In genomic region chr7:12931465-12931864, GRCh38 we compare ENCODE assay signal across 7 cellular contexts.
DNase-seq lines count a peak whose midpoint lies in the region; FAIRE-seq and TF ChIP-seq lines count a peak whose summit lies in the region.
"Not testable (repeated sequence)": the region's sequence is repeated elsewhere in the genome, so short reads cannot be mapped to it uniquely, and the experiment has no call there.

No MANE protein-coding gene starts in this region.

- not testable (repeated sequence) for H2AK5ac ChIP-seq in H9 (ENCODE audit: insufficient read length, low read length); H1 (ENCODE audit: low read depth, low read length); mesenchymal stem cell (ENCODE audit: low read length, severe bottlenecking)

- not testable (repeated sequence) for FAIRE-seq in H1 (lab: Jason Lieb, UNC)

- H3K9me3 Mint-ChIP-seq in H9, result not testable (repeated sequence)

- H2BK120ac ChIP-seq in H9 (ENCODE audit: low read depth, low read length, poor library complexity, severe bottlenecking); H1 (replicated peaks; ENCODE audit: low read depth, low read length): not testable (repeated sequence)
- peak overlapping the region; percentile 34 for H2BK120ac ChIP-seq in mesenchymal stem cell (ENCODE audit: low read depth, low read length)

- H3K4me1 Mint-ChIP-seq in H9, result not testable (repeated sequence)

- not testable (repeated sequence) for H3K27ac ChIP-seq in H9 (ENCODE audit: insufficient read length, low read depth, low read length); SK-N-SH (ENCODE audit: low read depth in 2 of 2, low read length in 1 of 2); H1 (ENCODE audit: low read depth, low read length); mesenchymal stem cell (ENCODE audit: low read length, poor library complexity, severe bottlenecking); testis

- H3K9me3 ChIP-seq in BE2C; H9 (ENCODE audit: control insufficient read depth, low read depth, low read length); SK-N-SH; H1 (ENCODE audit: insufficient read depth in 2 of 2, low read depth in 1 of 2, low read length in 1 of 2); mesenchymal stem cell (ENCODE audit: control insufficient read depth, low read length); testis: not testable (repeated sequence)

- H3K36me3 Mint-ChIP-seq in H9 (ENCODE audit: insufficient read depth in 1 of 3, low read depth in 3 of 3), result not testable (repeated sequence)

- H4K91ac ChIP-seq in H9 (ENCODE audit: insufficient read length, low read depth, low read length); H1 (replicated peaks; ENCODE audit: insufficient read length, low read length); mesenchymal stem cell (ENCODE audit: low read length): not testable (repeated sequence)

- H3K4ac ChIP-seq in H9 (ENCODE audit: low read depth, low read length); H1 (replicated peaks; ENCODE audit: insufficient read length, low read depth, low read length); mesenchymal stem cell (ENCODE audit: low read depth in 1 of 2, low read length in 2 of 2): not testable (repeated sequence)

- H3K4me3 ChIP-seq in BE2C (ENCODE audit: low read depth, low read length), result peak overlapping the region; percentile 41
- peak overlapping the region; percentile 33 to 62; a peak in 3 of 4 replicates for H3K4me3 ChIP-seq in SK-N-SH (ENCODE audit: low read depth in 2 of 2, low read length in 1 of 2)
- H3K4me3 ChIP-seq in H1 (ENCODE audit: extremely low read depth in 1 of 4, insufficient read depth in 2 of 4, low read depth in 3 of 4, low read length in 4 of 4); mesenchymal stem cell (ENCODE audit: insufficient read depth in 1 of 2, low read depth in 1 of 2, low read length in 2 of 2): not testable (repeated sequence)
- H3K4me3 ChIP-seq in testis, result peak overlapping the region; percentile 32 to 35

- H3K23me2 ChIP-seq in H9 (ENCODE audit: insufficient read length, low read depth, low read length, poor library complexity, severe bottlenecking); H1 (ENCODE audit: low read depth, low read length): not testable (repeated sequence)

- H3K14ac ChIP-seq in H9 (ENCODE audit: insufficient read depth, low read length); H1 (ENCODE audit: insufficient read length); mesenchymal stem cell (ENCODE audit: low read length in 2 of 2): not testable (repeated sequence)

- not testable (repeated sequence) for H2BK5ac ChIP-seq in H9 (ENCODE audit: insufficient read length, low read length); H1 (ENCODE audit: low read depth, low read length); mesenchymal stem cell (ENCODE audit: low read depth, low read length, poor library complexity, severe bottlenecking)

- H3K4me3 Mint-ChIP-seq in H9, result not testable (repeated sequence)

- not testable (repeated sequence) for H3K9me2 ChIP-seq in SK-N-SH

- H2BK15ac ChIP-seq in H9 (ENCODE audit: low read depth, low read length); H1 (ENCODE audit: low read length); mesenchymal stem cell (ENCODE audit: low read depth, poor library complexity, severe bottlenecking): not testable (repeated sequence)

- POLR2A ChIA-PET in SK-N-SH (lab: Yijun Ruan, JAX); H1 (lab: Charles Lee; ENCODE audit: partially characterized antibody): not testable (repeated sequence)

- TF ChIP-seq POLR2A in H1 (IDR thresholded peaks at IDR 0.05; ENCODE audit: control extremely low read depth in 1 of 2, low read depth in 2 of 2, low read length in 2 of 2); testis (IDR thresholded peaks at IDR 0.05): not testable (repeated sequence)

- peak overlapping the region in 2 of 3 experiments; percentile 7 to 27; a peak in 2 of 7 replicates for H3K27ac Mint-ChIP-seq in H9

- not testable (repeated sequence) for H3K18ac ChIP-seq in H9 (ENCODE audit: insufficient read length, low read depth, low read length); H1 (ENCODE audit: extremely low read depth, low read length); mesenchymal stem cell (ENCODE audit: low read depth in 1 of 2, low read length in 2 of 2)

- not testable (repeated sequence) for H3K36me3 ChIP-seq in BE2C; SK-N-SH (replicated peaks in 1 of 2; ENCODE audit: control insufficient read depth in 1 of 2, insufficient read depth in 2 of 2, low read length in 1 of 2); H1 (ENCODE audit: control insufficient read depth in 2 of 4, insufficient read depth in 4 of 4, low read length in 3 of 4); mesenchymal stem cell (ENCODE audit: control insufficient read depth in 1 of 2, insufficient read depth in 2 of 2, low read depth in 1 of 2, low read length in 2 of 2); testis (ENCODE audit: low read depth, missing control alignments)

- not testable (repeated sequence) for H3F3A ChIP-seq in SK-N-SH (replicated peaks; ENCODE audit: insufficient read depth)

- H3T11ph ChIP-seq in H9 (ENCODE audit: low read length), result not testable (repeated sequence)

- not testable (repeated sequence) for TF ChIP-seq CTCF in BE2C (IDR thresholded peaks at IDR 0.05; ENCODE audit: low read depth, low read length); H9 (conservative IDR thresholded peaks at IDR 0.05); SK-N-SH (IDR thresholded peaks at IDR 0.05); H1 (IDR thresholded peaks at IDR 0.05; ENCODE audit: control extremely low read depth in 1 of 3, insufficient read depth in 1 of 3, low read depth in 1 of 3, low read length in 3 of 3); testis (IDR thresholded peaks at IDR 0.05)

- H3K4me1 ChIP-seq in BE2C; H9 (ENCODE audit: insufficient read depth, low read length); SK-N-SH (ENCODE audit: control insufficient read depth in 1 of 2, insufficient read depth in 2 of 2, low read depth in 1 of 2, low read length in 1 of 2); H1 (replicated peaks in 1 of 4; ENCODE audit: control insufficient read depth in 3 of 4, insufficient read depth in 4 of 4, low read length in 3 of 4); mesenchymal stem cell (ENCODE audit: control insufficient read depth, insufficient read depth, low read depth, low read length); testis: not testable (repeated sequence)

- not testable (repeated sequence) for H2BK20ac ChIP-seq in H9 (ENCODE audit: low read depth, low read length, poor library complexity, severe bottlenecking); H1 (ENCODE audit: low read length)

- H4K20me1 ChIP-seq in H9 (ENCODE audit: control insufficient read depth, insufficient read depth, insufficient read length); SK-N-SH (ENCODE audit: insufficient read depth); H1 (replicated peaks in 1 of 2; ENCODE audit: control insufficient read depth in 1 of 2, insufficient read depth in 2 of 2, low read length in 2 of 2): not testable (repeated sequence)

- H3K4me2 ChIP-seq in H9 (ENCODE audit: insufficient read depth, insufficient read length, low read length); H1 (ENCODE audit: insufficient read depth in 1 of 2, low read depth in 2 of 2, low read length in 2 of 2); mesenchymal stem cell (ENCODE audit: low read length, poor library complexity, severe bottlenecking): not testable (repeated sequence)
- peak overlapping the region; percentile 68 for H3K4me2 ChIP-seq in SK-N-SH

- not testable (repeated sequence) for TF ChIP-seq RAD21 in SK-N-SH (IDR thresholded peaks at IDR 0.05; ENCODE audit: low read length); H1 (IDR thresholded peaks at IDR 0.05 in 1 of 2, conservative IDR thresholded peaks at IDR 0.05 in 1 of 2; ENCODE audit: low read depth in 2 of 2, low read length in 2 of 2)

- DNase-seq in BE2C (peak; percentile 15), NCI-H2171 treated with DMSO at 0.1 percent for 48 hours (lab: John Stamatoyannopoulos, UW) (peak; percentile 62), testis (peak; percentile 61)
- not testable (repeated sequence) for DNase-seq in H9; SK-N-SH; H1 (ENCODE audit: low read depth in 1 of 2, low spot score in 2 of 2); mesenchymal stem cell

- H3K23ac ChIP-seq in H9 (ENCODE audit: insufficient read length, low read depth, low read length); H1 (ENCODE audit: insufficient read length); mesenchymal stem cell (ENCODE audit: low read length in 2 of 2): not testable (repeated sequence)

- not testable (repeated sequence) for H3K79me2 ChIP-seq in H9 (ENCODE audit: insufficient read depth, low read length); SK-N-SH (ENCODE audit: insufficient read depth); H1 (ENCODE audit: control insufficient read depth in 1 of 2, insufficient read depth in 2 of 2, low read length in 2 of 2)

- intact Hi-C loops in testis (cut with DNase I; ENCODE audit: low total_unique reads), result not testable (repeated sequence)

- H3K27me3 ChIP-seq in BE2C; H9 (ENCODE audit: insufficient read depth, low read length); SK-N-SH (ENCODE audit: insufficient read depth); H1 (replicated peaks in 1 of 4; ENCODE audit: control insufficient read depth in 3 of 4, extremely low read depth in 1 of 4, insufficient read depth in 3 of 4, low read length in 3 of 4); mesenchymal stem cell (ENCODE audit: control insufficient read depth in 1 of 2, insufficient read depth in 1 of 2, low read length in 2 of 2); testis: not testable (repeated sequence)

- H3K9ac ChIP-seq in H9 (ENCODE audit: extremely low read depth, insufficient read length, low read length); H1 (replicated peaks in 1 of 4; ENCODE audit: extremely low read depth in 1 of 4, low read depth in 3 of 4, low read length in 3 of 4); mesenchymal stem cell (ENCODE audit: low read length): not testable (repeated sequence)
- H3K9ac ChIP-seq in SK-N-SH, result peak overlapping the region; percentile 39; the same call in 1 of the 2 replicates

- not testable (repeated sequence) for H3K79me1 ChIP-seq in H9 (ENCODE audit: insufficient read depth, low read depth, low read length, poor library complexity, severe bottlenecking); H1 (ENCODE audit: low read depth, low read length); mesenchymal stem cell (replicated peaks; ENCODE audit: low read length, poor library complexity, severe bottlenecking)

- not testable (repeated sequence) for H2AFZ ChIP-seq in H9 (ENCODE audit: low read length); mesenchymal stem cell (ENCODE audit: low read depth, low read length)
- H2AFZ ChIP-seq in SK-N-SH (ENCODE audit: low read depth) (peak overlapping the region; percentile 79), H1 (ENCODE audit: low read length) (0 out of 2 replicates have a peak overlapping the region, but pooled peaks have one; percentile 8)

- not testable (repeated sequence) for H2BK12ac ChIP-seq in H9 (ENCODE audit: insufficient read length, low read depth, low read length); H1 (ENCODE audit: low read depth, low read length); mesenchymal stem cell (ENCODE audit: low read length in 2 of 2)

- not testable (repeated sequence) for H3K56ac ChIP-seq in H9 (ENCODE audit: insufficient read length, low read depth, low read length); H1 (replicated peaks; ENCODE audit: insufficient read length, low read depth, low read length)

- not testable (repeated sequence) for H3K27me3 Mint-ChIP-seq in H9 (ENCODE audit: low read depth)

- CTCF ChIA-PET in SK-N-SH (lab: Yijun Ruan, JAX), result interaction anchor here (1.1 to 1.3 kb wide), 2 partner anchors 245 to 293 kb away, joined by 4 to 5 read pairs; no protein-coding TSS in a partner anchor
- CTCF ChIA-PET in H1 (lab: Charles Lee; ENCODE audit: partially characterized antibody), result not testable (repeated sequence)

- H4K5ac ChIP-seq in H9 (ENCODE audit: insufficient read length, low read depth, low read length); H1 (ENCODE audit: insufficient read length, low read depth, low read length): not testable (repeated sequence)

- H4K8ac ChIP-seq in H9 (replicated peaks; ENCODE audit: insufficient read length, low read depth, low read length); H1 (ENCODE audit: extremely low read depth, insufficient read depth, low read length); mesenchymal stem cell (ENCODE audit: low read length): not testable (repeated sequence)

- no CpG with 5 or more reads among the region's 19 CpGs for WGBS in H9 (ENCODE audit: extremely low coverage, insufficient read length, low lambda C conversion rate)
- whole genome bisulfite sequencing in SK-N-SH (ENCODE audit: low lambda C conversion rate), result 26% methylated on average over 19 of the region's 19 CpGs
- WGBS in H1 (ENCODE audit: extremely low coverage in 1 of 2, insufficient coverage in 1 of 2, insufficient read length in 1 of 2, insufficient replicate concordance in 2 of 2, low coverage in 1 of 2, low lambda C conversion rate in 2 of 2, missing lambda C conversion rate in 1 of 2), 2 experiments, result 83% methylated on average over 19 of the region's 19 CpGs; no CpG with 5 or more reads in 1 of the 2 experiments
- 94% methylated on average over 19 of the region's 19 CpGs for WGBS in mesenchymal stem cell
- WGBS in testis, 2 donors, result 65 to 76% methylated on average over 19 of the region's 19 CpGs

- not testable (repeated sequence) for TF ChIP-seq EP300 in SK-N-SH (IDR thresholded peaks at IDR 0.05; ENCODE audit: borderline replicate concordance in 1 of 2, low read depth in 1 of 2, low read length in 1 of 2); H1 (IDR thresholded peaks at IDR 0.05; ENCODE audit: borderline replicate concordance in 1 of 2, low read depth in 2 of 2, low read length in 2 of 2)
